Comparison of ENCODE assay signal across 13 cellular contexts in genomic region chr22:35411112-35411511, GRCh38. TPM values are rescaled to one million over a fixed set of nuclear protein-coding genes. Genes with fewer than 3 reads are reported as not detected.
DNase-seq lines count a peak whose midpoint lies in the region; ATAC-seq, FAIRE-seq and TF ChIP-seq lines count a peak whose summit lies in the region.
"Had no signal": no experiment of that assay in that cellular context is flagged by ENCODE, and none has a peak within 500 bp of the region (broad histone marks: within the 10 kb centered on the region; RNA-seq: fewer than 3 reads in every experiment).

No MANE protein-coding gene starts in this region.

- FAIRE-seq in HepG2 (lab: Jason Lieb, UNC), result no peak

- CTCF ChIA-PET in HepG2 (lab: Yijun Ruan, JAX; ENCODE audit: low intra/inter-chr PET ratio, low total read pairs), result interaction anchor here (0.8 kb wide), 1 partner anchor 60 kb away, joined by 3 read pairs; no protein-coding TSS in a partner anchor
- CTCF ChIA-PET in activated CD4-positive, alpha-beta memory T cell treated with anti-CD3 and anti-CD28 coated beads, Interleukin-2, amount 10 ng/mL, durations not matched to agents 7 days and 5 days (lab: Charles Lee), result interaction anchor here (1.0 to 2.3 kb wide), 3 partner anchors 15 to 60 kb away, joined by 3 to 6 read pairs (median 3); no protein-coding TSS in a partner anchor

- H3K27ac Mint-ChIP-seq in activated CD4-positive, alpha-beta memory T cell treated with anti-CD3 and anti-CD28 coated beads, Interleukin-2, amount 10 ng/mL, durations not matched to agents 7 days and 5 days, result no peak overlapping the region

- H4K20me1 ChIP-seq in HepG2 (ENCODE audit: insufficient read depth, low read length), result no peaks in the 10 kb centered on the region

- H3K4me3 ChIP-seq in liver (ENCODE audit: low read depth in 1 of 3, low read length in 3 of 3), result no peak overlapping the region
- H3K4me3 ChIP-seq in HepG2 (replicated peaks in 1 of 3; ENCODE audit: insufficient read depth in 1 of 3, low read depth in 2 of 3, low read length in 3 of 3), result no peak overlapping the region
- H3K4me3 ChIP-seq in colonic mucosa, result no peak overlapping the region
- no peak overlapping the region for H3K4me3 ChIP-seq in transverse colon
- H3K4me3 ChIP-seq: thoracic aorta had no signal

- no peaks in the 10 kb centered on the region for H3K79me2 ChIP-seq in HepG2 (ENCODE audit: insufficient read depth, low read length)

- H3K9ac ChIP-seq in liver (ENCODE audit: low read depth in 1 of 2, low read length in 2 of 2), result no peak overlapping the region
- H3K9ac ChIP-seq in HepG2 (ENCODE audit: insufficient read depth, low read depth, low read length), result no peak overlapping the region
- H3K9ac ChIP-seq in colonic mucosa (ENCODE audit: low read depth in 2 of 2, low read length in 2 of 2), result no peak overlapping the region

- peaks cover 0 to 2% (median 0%) of the 10 kb centered on the region in 4 donors for H3K4me1 ChIP-seq in liver (ENCODE audit: control insufficient read depth in 4 of 4, insufficient read depth in 4 of 4, low read length in 3 of 4)
- H3K4me1 ChIP-seq in HepG2 (ENCODE audit: insufficient read depth, low read length), result peaks cover 23% of the 10 kb centered on the region
- no peaks in the 10 kb centered on the region for H3K4me1 ChIP-seq in colonic mucosa
- no peaks in the 10 kb centered on the region for H3K4me1 ChIP-seq in transverse colon

- H3K9me3 ChIP-seq in liver (ENCODE audit: control insufficient read depth in 4 of 4, low read length in 3 of 4) (no peaks in the 10 kb centered on the region), HepG2 (ENCODE audit: low read length) (no peaks in the 10 kb centered on the region), colonic mucosa (no peaks in the 10 kb centered on the region), transverse colon (no peaks in the 10 kb centered on the region)
- H3K9me3 ChIP-seq: thoracic aorta had no signal

- H3K4me1 Mint-ChIP-seq in activated CD4-positive, alpha-beta memory T cell treated with anti-CD3 and anti-CD28 coated beads, Interleukin-2, amount 10 ng/mL, durations not matched to agents 7 days and 5 days, result peaks cover 24% of the 10 kb centered on the region

- no peak overlapping the region for H3K4me3 Mint-ChIP-seq in activated CD4-positive, alpha-beta memory T cell treated with anti-CD3 and anti-CD28 coated beads, Interleukin-2, amount 10 ng/mL, durations not matched to agents 7 days and 5 days

- H3K9me3 Mint-ChIP-seq in activated CD4-positive, alpha-beta memory T cell treated with anti-CD3 and anti-CD28 coated beads, Interleukin-2, amount 10 ng/mL, durations not matched to agents 7 days and 5 days, result no peaks in the 10 kb centered on the region

- peaks cover 75% of the 10 kb centered on the region for H3K36me3 Mint-ChIP-seq in activated CD4-positive, alpha-beta memory T cell treated with anti-CD3 and anti-CD28 coated beads, Interleukin-2, amount 10 ng/mL, durations not matched to agents 7 days and 5 days (ENCODE audit: low read depth)

- TF ChIP-seq EP300 in HepG2 (IDR thresholded peaks at IDR 0.05; ENCODE audit: low read depth in 2 of 2, low read length in 2 of 2), result no peak
- no peak for TF ChIP-seq EP300 in HepG2 (CRISPR knock-in tag; IDR thresholded peaks at IDR 0.05; ENCODE audit: borderline replicate concordance)
- TF ChIP-seq EP300 in transverse colon (IDR thresholded peaks at IDR 0.05; ENCODE audit: low read depth), result no peak

- H3K4me2 ChIP-seq in HepG2 (ENCODE audit: low read depth, low read length), result no peak overlapping the region

- H3K27me3 ChIP-seq in liver (ENCODE audit: control insufficient read depth in 4 of 4, insufficient read depth in 4 of 4, low read length in 3 of 4), result no peaks in the 10 kb centered on the region
- H3K27me3 ChIP-seq in HepG2 (ENCODE audit: control insufficient read depth in 1 of 2, insufficient read depth in 2 of 2, low read length in 2 of 2), result no peaks in the 10 kb centered on the region
- no peaks in the 10 kb centered on the region for H3K27me3 ChIP-seq in colonic mucosa
- no peaks in the 10 kb centered on the region for H3K27me3 ChIP-seq in transverse colon

- no peak for TF ChIP-seq POLR2A in HepG2 (IDR thresholded peaks at IDR 0.05; ENCODE audit: insufficient read depth in 1 of 2, low read depth in 2 of 2, low read length in 2 of 2)
- no peak for TF ChIP-seq POLR2A in transverse colon (IDR thresholded peaks at IDR 0.05)

- intact Hi-C loops in HepG2 (cut with micrococcal nuclease; ENCODE audit: unreplicated experiment), result loop anchor here (5.0 kb wide), 1 partner anchor 59 kb away; no protein-coding TSS in a partner anchor
- intact Hi-C loops in colonic mucosa (cut with DNase I), result no loop called here
- intact Hi-C loops in transverse colon (cut with DNase I; ENCODE audit: low total_unique reads), result no loop called here

- DNase-seq in HepG2 (ENCODE audit: low spot score) (no peak), colonic mucosa (no peak), transverse colon (peak; percentile 29), NCI-H2227 treated with DMSO at 0.1 percent for 48 hours (lab: John Stamatoyannopoulos, UW) (no peak), iPS-NIHi7 (ENCODE audit: extremely low spot score) (no peak)
- no peak for DNase-seq in activated CD4-positive, alpha-beta memory T cell treated with anti-CD3 and anti-CD28 coated beads, Interleukin-2, amount 10 ng/mL, durations not matched to agents 7 days and 5 days
- DNase-seq: activated CD4-positive, alpha-beta T cell treated with anti-CD3 and anti-CD28 coated beads for 48 hours; NCI-H1417; occipital lobe; stimulated activated CD4-positive, alpha-beta T cell treated with anti-CD3 and anti-CD28 coated beads, Interleukin-4, amount 100 ng/mL, for 4 hours had no signal

- H3K36me3 ChIP-seq in liver (ENCODE audit: control insufficient read depth in 4 of 4, insufficient read depth in 3 of 4, low read depth in 1 of 4, low read length in 3 of 4), result peaks cover 8 to 70% (median 17%) of the 10 kb centered on the region in 4 donors
- H3K36me3 ChIP-seq in HepG2 (replicated peaks in 1 of 2; ENCODE audit: control insufficient read depth in 1 of 2, insufficient read depth in 2 of 2, low read length in 2 of 2), result peaks cover 22 to 87% of the 10 kb centered on the region in 2 experiments
- no peaks in the 10 kb centered on the region for H3K36me3 ChIP-seq in colonic mucosa
- H3K36me3 ChIP-seq in transverse colon, result peaks cover 0 to 35% (median 1%) of the 10 kb centered on the region in 4 donors

- in situ Hi-C loops in HepG2 (cut with HindIII; ENCODE audit: extremely low pct_ligation_motif_present, low pct_unique_long_range_greater_than_20kb) (no loop called here), transverse colon (cut with MboI; ENCODE audit: low pct_ligation_motif_present in 1 of 4, low pct_unique_long_range_greater_than_20kb in 1 of 4, low sequenced_read_pairs in 3 of 4) (loop anchor here in 1 of 4 donors (25.0 kb wide), 2 partner anchors 326 to 701 kb away; no protein-coding TSS in a partner anchor)

- no TSS peak for BruUV-seq in HepG2 (replicated peaks; lab: Mats Ljungman, UMichigan)

- TF ChIP-seq CTCF in liver (IDR thresholded peaks at IDR 0.05; ENCODE audit: low read depth, low read length, missing input control), result peak; percentile 16
- TF ChIP-seq CTCF in HepG2 (CRISPR knock-in tag; IDR thresholded peaks at IDR 0.05), result no peak
- TF ChIP-seq CTCF in colonic mucosa (IDR thresholded peaks at IDR 0.05), result no peak
- TF ChIP-seq CTCF in transverse colon (IDR thresholded peaks at IDR 0.05), result peak in 1 of 5 experiments; percentile 7

- no peak overlapping the region for H3K27ac ChIP-seq in liver (ENCODE audit: low read depth in 1 of 2, low read length in 2 of 2)
- no peak overlapping the region for H3K27ac ChIP-seq in HepG2 (ENCODE audit: extremely low read length, insufficient read depth, low read length)
- peak overlapping the region; percentile 28 for H3K27ac ChIP-seq in colonic mucosa
- H3K27ac ChIP-seq in transverse colon, result peak overlapping the region in 2 of 4 donors; percentile 56 to 64
- H3K27ac ChIP-seq: thoracic aorta had no signal

- H3K27me3 Mint-ChIP-seq in activated CD4-positive, alpha-beta memory T cell treated with anti-CD3 and anti-CD28 coated beads, Interleukin-2, amount 10 ng/mL, durations not matched to agents 7 days and 5 days, result no peaks in the 10 kb centered on the region

- 85% methylated on average over 7 of the region's 7 CpGs for WGBS in liver
- 94% methylated on average over 7 of the region's 7 CpGs for WGBS in HepG2 (ENCODE audit: low lambda C conversion rate)
- WGBS in transverse colon (ENCODE audit: low coverage in 1 of 2), 2 donors, result 75 to 88% methylated on average over 6 to 7 of the region's 7 CpGs

- ATAC-seq in HepG2 (no peak), HG03442 (IDR thresholded peaks at IDR 0.05; ENCODE audit: unreplicated experiment) (peak; percentile 31)

- H2AFZ ChIP-seq in HepG2 (ENCODE audit: low read length), result no peak overlapping the region

- TF ChIP-seq RAD21 in liver (IDR thresholded peaks at IDR 0.05) (peak in 1 of 2 donors; percentile 38), HepG2 (CRISPR knock-in tag; IDR thresholded peaks at IDR 0.05) (no peak)

- POLR2A ChIA-PET in HepG2 (lab: Yijun Ruan, JAX), result no interaction called here
- POLR2A ChIA-PET in activated CD4-positive, alpha-beta memory T cell treated with anti-CD3 and anti-CD28 coated beads, Interleukin-2, amount 10 ng/mL, durations not matched to agents 7 days and 5 days (lab: Charles Lee), result interaction anchor here (1.4 to 4.5 kb wide), 2 partner anchors 9 to 10 kb away, joined by 4 to 32 read pairs; partner anchors contain the start of gene MCM5

RNA-seq across cellular contexts. Expression of gene MCM5, which starts 11.2 kb away (rescaled TPM):
- 100 to 1,000 TPM in 1 of 2 donors, 1 to 10 TPM in 1; 7.7 to 104 TPM for total RNA-seq in liver
- polyA plus RNA-seq in liver, result 1 to 10 TPM; 6.7 to 9.9 TPM
- 87.1 and 93.5 TPM in 2 replicates for total RNA-seq in HepG2 (2016; rRNA removed; fragmentation: Illumina TruSeq; extraction: Trizol)
- 36.4 and 41.9 TPM in 2 replicates for total RNA-seq in HepG2 (2016; cell fraction: cytosol; rRNA removed; fragmentation: Illumina TruSeq; extraction: Trizol; ENCODE audit: low read depth)
- 66.7 and 92.9 TPM in 2 replicates for total RNA-seq in HepG2 (2016; cell fraction: insoluble cytoplasmic fraction; rRNA removed; fragmentation: Illumina TruSeq; extraction: Trizol)
- 53.5 and 61.3 TPM in 2 replicates for total RNA-seq in HepG2 (2016; cell fraction: membrane; rRNA removed; fragmentation: Illumina TruSeq; extraction: Trizol)
- 65.1 and 73.9 TPM in 2 replicates for total RNA-seq in HepG2 (2016; cell fraction: nucleus; rRNA removed; fragmentation: Illumina TruSeq; extraction: Trizol)
- polyA plus RNA-seq in HepG2 (2011; rRNA removed), result 35.0 and 40.2 TPM in 2 replicates
- polyA plus RNA-seq in HepG2 (2011; cell fraction: cytosol; rRNA removed), result 19.1 and 35.5 TPM in 2 replicates
- 35.1 and 61.3 TPM in 2 replicates for polyA plus RNA-seq in HepG2 (2011; cell fraction: nucleus; rRNA removed)
- 24.2 and 36.5 TPM in 2 replicates for polyA plus RNA-seq in HepG2 (2012)
- 11.7 and 13.9 TPM in 2 replicates for polyA plus RNA-seq in HepG2 (2016; cell fraction: cytosol; fragmentation: Illumina TruSeq; extraction: Trizol; ENCODE audit: low read depth)
- 62.2 and 92.9 TPM in 2 replicates for polyA plus RNA-seq in HepG2 (2016; cell fraction: insoluble cytoplasmic fraction; fragmentation: Illumina TruSeq; extraction: Trizol; ENCODE audit: low read depth)
- polyA plus RNA-seq in HepG2 (2016; cell fraction: membrane; fragmentation: Illumina TruSeq; extraction: Trizol; ENCODE audit: low read depth), result 18.4 and 22.6 TPM in 2 replicates
- polyA plus RNA-seq in HepG2 (2016; cell fraction: nucleus; fragmentation: Illumina TruSeq; extraction: Trizol; ENCODE audit: insufficient read depth, low read depth), result 116 and 125 TPM in 2 replicates
- 190 and 207 TPM in 2 replicates for polyA minus RNA-seq in HepG2 (2011; rRNA and poly(A)+ RNA removed; ENCODE audit: low replicate concordance)
- polyA minus RNA-seq in HepG2 (2011; cell fraction: cytosol; rRNA and poly(A)+ RNA removed), result 29.2 and 59.2 TPM in 2 replicates
- 25.5 and 42.9 TPM in 2 replicates for polyA minus RNA-seq in HepG2 (2011; cell fraction: nucleus; rRNA and poly(A)+ RNA removed)
- total RNA-seq in colonic mucosa, result 100 to 1,000 TPM in 1 of 2 donors, 10 to 100 TPM in 1; 33.0 to 120 TPM
- 10 to 100 TPM; 11.6 to 26.6 (median 13.3) TPM for total RNA-seq in transverse colon
- total RNA-seq in activated CD4-positive, alpha-beta memory T cell treated with anti-CD3 and anti-CD28 coated beads, Interleukin-2, amount 10 ng/mL, durations not matched to agents 7 days and 5 days, result 100 to 1,000 TPM; 190 to 195 TPM

RNA-seq across cellular contexts. Expression of gene HMOX1, which starts 30.2 kb away (rescaled TPM):
- total RNA-seq in liver (100 to 1,000 TPM in 1 of 2 donors, 10 to 100 TPM in 1; 47.1 to 108 TPM), HepG2 (2016; rRNA removed; fragmentation: Illumina TruSeq; extraction: Trizol) (53.6 and 54.1 TPM in 2 replicates), colonic mucosa (10 to 100 TPM; 31.0 to 50.3 TPM), transverse colon (100 to 1,000 TPM in 1 of 4 donors, 10 to 100 TPM in 2, under 1 TPM in 1; 1.00 to 172 (median 42.7) TPM)
- polyA plus RNA-seq in liver (10 to 100 TPM; 18.7 to 72.3 TPM), HepG2 (2011; rRNA removed) (60.5 and 67.4 TPM in 2 replicates)
- 12.4 and 15.7 TPM in 2 replicates for total RNA-seq in HepG2 (2016; cell fraction: cytosol; rRNA removed; fragmentation: Illumina TruSeq; extraction: Trizol; ENCODE audit: low read depth)
- 43.9 and 54.4 TPM in 2 replicates for total RNA-seq in HepG2 (2016; cell fraction: insoluble cytoplasmic fraction; rRNA removed; fragmentation: Illumina TruSeq; extraction: Trizol)
- 23.2 and 25.0 TPM in 2 replicates for total RNA-seq in HepG2 (2016; cell fraction: membrane; rRNA removed; fragmentation: Illumina TruSeq; extraction: Trizol)
- 22.0 and 26.2 TPM in 2 replicates for total RNA-seq in HepG2 (2016; cell fraction: nucleus; rRNA removed; fragmentation: Illumina TruSeq; extraction: Trizol)
- 42.4 and 72.7 TPM in 2 replicates for polyA plus RNA-seq in HepG2 (2011; cell fraction: cytosol; rRNA removed)
- 28.4 and 28.9 TPM in 2 replicates for polyA plus RNA-seq in HepG2 (2011; cell fraction: nucleus; rRNA removed)
- 27.8 and 42.7 TPM in 2 replicates for polyA plus RNA-seq in HepG2 (2012)
- polyA plus RNA-seq in HepG2 (2016; cell fraction: cytosol; fragmentation: Illumina TruSeq; extraction: Trizol; ENCODE audit: low read depth), result 12.3 and 13.2 TPM in 2 replicates
- polyA plus RNA-seq in HepG2 (2016; cell fraction: insoluble cytoplasmic fraction; fragmentation: Illumina TruSeq; extraction: Trizol; ENCODE audit: low read depth), result 58.0 and 69.8 TPM in 2 replicates
- polyA plus RNA-seq in HepG2 (2016; cell fraction: membrane; fragmentation: Illumina TruSeq; extraction: Trizol; ENCODE audit: low read depth), result 18.6 and 20.3 TPM in 2 replicates
- polyA plus RNA-seq in HepG2 (2016; cell fraction: nucleus; fragmentation: Illumina TruSeq; extraction: Trizol; ENCODE audit: insufficient read depth, low read depth), result 47.4 and 49.7 TPM in 2 replicates
- polyA minus RNA-seq in HepG2 (2011; rRNA and poly(A)+ RNA removed; ENCODE audit: low replicate concordance), result 12.4 and 47.0 TPM in 2 replicates
- 23.6 and 31.0 TPM in 2 replicates for polyA minus RNA-seq in HepG2 (2011; cell fraction: cytosol; rRNA and poly(A)+ RNA removed)
- polyA minus RNA-seq in HepG2 (2011; cell fraction: nucleus; rRNA and poly(A)+ RNA removed), result 8.1 and 10.9 TPM in 2 replicates
- total RNA-seq in activated CD4-positive, alpha-beta memory T cell treated with anti-CD3 and anti-CD28 coated beads, Interleukin-2, amount 10 ng/mL, durations not matched to agents 7 days and 5 days, result 1 to 10 TPM; 2.4 to 2.9 TPM
